In genomic region chr11:72009156-72009555, GRCh38 we compare ENCODE assay signal across 16 cellular contexts. TPM values are rescaled to one million over a fixed set of nuclear protein-coding genes. Genes with fewer than 3 reads are reported as not detected.
DNase-seq lines count a peak whose midpoint lies in the region; ATAC-seq, FAIRE-seq and TF ChIP-seq lines count a peak whose summit lies in the region.
"Had no signal": no experiment of that assay in that cellular context is flagged by ENCODE, and none has a peak within 500 bp of the region (broad histone marks: within the 10 kb centered on the region; RNA-seq: fewer than 3 reads in every experiment).

No MANE protein-coding gene starts in this region.

- H4K91ac ChIP-seq in H9 (ENCODE audit: insufficient read length, low read depth, low read length), result no peak overlapping the region

- BruUV-seq in HepG2 (replicated peaks; lab: Mats Ljungman, UMichigan) (no TSS peak), endothelial cell of umbilical vein (replicated peaks; lab: Mats Ljungman, UMichigan) (no TSS peak)

- H2BK120ac ChIP-seq in H9 (ENCODE audit: low read depth, low read length, poor library complexity, severe bottlenecking), result no peak overlapping the region

- H3K4me2 ChIP-seq in HepG2 (ENCODE audit: low read depth, low read length) (no peak overlapping the region), H9 (ENCODE audit: insufficient read depth, insufficient read length, low read length) (no peak overlapping the region), endothelial cell of umbilical vein (ENCODE audit: insufficient read depth, low read length) (no peak overlapping the region)
- H3K4me2 ChIP-seq: BLaER1 had no signal

- CTCF ChIA-PET in HepG2 (lab: Yijun Ruan, JAX; ENCODE audit: low intra/inter-chr PET ratio, low total read pairs) (no interaction called here), endothelial cell of umbilical vein (lab: Charles Lee) (interaction anchor here (1.0 to 3.5 kb wide), 3 partner anchors 16 to 98 kb away, joined by 3 to 13 read pairs (median 6); no protein-coding TSS in a partner anchor)

- WGBS in HepG2 (ENCODE audit: low lambda C conversion rate), result 100% methylated on average over 2 of the region's 6 CpGs
- WGBS in right lobe of liver (ENCODE audit: insufficient coverage, low coverage, low lambda C conversion rate, missing lambda C conversion rate), result 86% methylated on average over 4 of the region's 6 CpGs
- WGBS in H9 (ENCODE audit: extremely low coverage, insufficient read length, low lambda C conversion rate), result no CpG with 5 or more reads among the region's 6 CpGs
- 89 to 98% (median 94%) methylated on average over 6 of the region's 6 CpGs for WGBS in psoas muscle, 3 donors

- POLR2A ChIA-PET in HepG2 (lab: Yijun Ruan, JAX) (interaction anchor here (0.9 kb wide), 1 partner anchor 31 kb away, joined by 4 read pairs; no protein-coding TSS in a partner anchor), endothelial cell of umbilical vein (lab: Charles Lee) (no interaction called here)

- TF ChIP-seq EP300 in HepG2 (IDR thresholded peaks at IDR 0.05; ENCODE audit: low read depth in 2 of 2, low read length in 2 of 2), result no peak
- no peak for TF ChIP-seq EP300 in HepG2 (CRISPR knock-in tag; IDR thresholded peaks at IDR 0.05; ENCODE audit: borderline replicate concordance)

- DNase-seq in HepG2 (ENCODE audit: low spot score) (no peak), right lobe of liver (no peak), H9 (peak; percentile 31), endothelial cell of umbilical vein (ENCODE audit: low read depth, low spot score) (no peak), T1000 (lab: John Stamatoyannopoulos, UW) (no peak), psoas muscle (no peak), HuH-7.5 (ENCODE audit: low spot score) (no peak)
- DNase-seq: IMR-90, NCI-H1417 treated with DMSO at 0.1 percent for 48 hours, NCI-H2029, NCI-H2171 treated with DMSO at 0.1 percent for 48 hours, NCI-H510A treated with DMSO at 0.1 percent for 48 hours, Peyer's patch, SHP77 treated with DMSO at 0.1 percent for 48 hours had no signal

- H3K4me3 Mint-ChIP-seq in H9, result no peak overlapping the region

- H3K36me3 ChIP-seq in HepG2 (replicated peaks in 1 of 2; ENCODE audit: control insufficient read depth in 1 of 2, insufficient read depth in 2 of 2, low read length in 2 of 2) (peaks cover 70 to 98% of the 10 kb centered on the region in 2 experiments), right lobe of liver (peaks cover 12 to 89% (median 66%) of the 10 kb centered on the region in 4 donors), endothelial cell of umbilical vein (ENCODE audit: control insufficient read depth in 2 of 2, extremely low read depth in 1 of 2, insufficient read depth in 2 of 2, low read length in 2 of 2) (peaks cover 23 to 84% of the 10 kb centered on the region in 2 experiments), psoas muscle (ENCODE audit: insufficient read depth in 1 of 2, low read depth in 1 of 2) (peaks cover 7 to 100% of the 10 kb centered on the region in 2 donors)

- no peak overlapping the region for H2BK5ac ChIP-seq in H9 (ENCODE audit: insufficient read length, low read length)

- H3T11ph ChIP-seq in H9 (ENCODE audit: low read length), result no peak overlapping the region

- no peak overlapping the region for H3K9ac ChIP-seq in HepG2 (ENCODE audit: insufficient read depth, low read depth, low read length)
- no peak overlapping the region for H3K9ac ChIP-seq in H9 (ENCODE audit: extremely low read depth, insufficient read length, low read length)
- no peak overlapping the region for H3K9ac ChIP-seq in endothelial cell of umbilical vein (replicated peaks; ENCODE audit: extremely low read depth, insufficient read depth, low read length)
- H3K9ac ChIP-seq: BLaER1 had no signal

- TF ChIP-seq CTCF in HepG2 (CRISPR knock-in tag; IDR thresholded peaks at IDR 0.05) (no peak), right lobe of liver (IDR thresholded peaks at IDR 0.05) (no peak), H9 (conservative IDR thresholded peaks at IDR 0.05) (no peak), endothelial cell of umbilical vein (IDR thresholded peaks at IDR 0.05; ENCODE audit: extremely low read depth in 1 of 2, insufficient read depth in 1 of 2, low read depth in 1 of 2, low read length in 2 of 2) (no peak), psoas muscle (IDR thresholded peaks at IDR 0.05) (no peak)

- H3K79me1 ChIP-seq in H9 (ENCODE audit: insufficient read depth, low read depth, low read length, poor library complexity, severe bottlenecking), result no peaks in the 10 kb centered on the region

- H3K4me1 ChIP-seq in HepG2 (ENCODE audit: insufficient read depth, low read length) (no peaks in the 10 kb centered on the region), right lobe of liver (peaks cover 0 to 18% (median 6%) of the 10 kb centered on the region in 4 donors), H9 (ENCODE audit: insufficient read depth, low read length) (no peaks in the 10 kb centered on the region), endothelial cell of umbilical vein (ENCODE audit: control insufficient read depth, extremely low read depth, insufficient read depth, low read length) (peaks cover 7% of the 10 kb centered on the region), psoas muscle (peaks cover 32% of the 10 kb centered on the region)

- peak overlapping the region in 1 of 3 experiments; percentile 64; a peak in 3 of 7 replicates for H3K27ac Mint-ChIP-seq in H9

- no peak for FAIRE-seq in HepG2 (lab: Jason Lieb, UNC)
- no peak for FAIRE-seq in endothelial cell of umbilical vein (lab: Jason Lieb, UNC)

- H3K36me3 Mint-ChIP-seq in H9 (ENCODE audit: insufficient read depth in 1 of 3, low read depth in 3 of 3), result peaks cover 45 to 92% (median 90%) of the 10 kb centered on the region in 3 experiments

- H4K8ac ChIP-seq in H9 (replicated peaks; ENCODE audit: insufficient read length, low read depth, low read length), result no peak overlapping the region

- H3K18ac ChIP-seq in H9 (ENCODE audit: insufficient read length, low read depth, low read length), result no peak overlapping the region

- H3K79me2 ChIP-seq in HepG2 (ENCODE audit: insufficient read depth, low read length), result no peaks in the 10 kb centered on the region
- no peaks in the 10 kb centered on the region for H3K79me2 ChIP-seq in H9 (ENCODE audit: insufficient read depth, low read length)
- H3K79me2 ChIP-seq in endothelial cell of umbilical vein (ENCODE audit: control insufficient read depth, insufficient read depth, low read length), result no peaks in the 10 kb centered on the region

- H3K27ac ChIP-seq in HepG2 (ENCODE audit: extremely low read length, insufficient read depth, low read length), result no peak overlapping the region
- no peak overlapping the region for H3K27ac ChIP-seq in right lobe of liver
- H3K27ac ChIP-seq in H9 (ENCODE audit: insufficient read length, low read depth, low read length), result no peak overlapping the region
- no peak overlapping the region for H3K27ac ChIP-seq in endothelial cell of umbilical vein (ENCODE audit: insufficient read depth, low read depth, low read length)
- H3K27ac ChIP-seq in psoas muscle, result no peak overlapping the region
- H3K27ac ChIP-seq: BLaER1, Peyer's patch had no signal

- dilution Hi-C loops in endothelial cell of umbilical vein (cut with MboI; ENCODE audit: extremely low pct_ligation_motif_present, low sequenced_read_pairs), result no loop called here

- H3K9me3 ChIP-seq in HepG2 (ENCODE audit: low read length) (no peaks in the 10 kb centered on the region), right lobe of liver (no peaks in the 10 kb centered on the region), H9 (ENCODE audit: control insufficient read depth, low read depth, low read length) (no peaks in the 10 kb centered on the region), endothelial cell of umbilical vein (replicated peaks; ENCODE audit: control insufficient read depth, insufficient read depth, low read length) (no peaks in the 10 kb centered on the region), psoas muscle (no peaks in the 10 kb centered on the region)
- H3K9me3 ChIP-seq: BLaER1, Peyer's patch had no signal

- no peaks in the 10 kb centered on the region for H3K27me3 ChIP-seq in HepG2 (ENCODE audit: control insufficient read depth in 1 of 2, insufficient read depth in 2 of 2, low read length in 2 of 2)
- no peaks in the 10 kb centered on the region for H3K27me3 ChIP-seq in right lobe of liver
- H3K27me3 ChIP-seq in H9 (ENCODE audit: insufficient read depth, low read length), result no peaks in the 10 kb centered on the region
- H3K27me3 ChIP-seq in endothelial cell of umbilical vein (ENCODE audit: control insufficient read depth in 2 of 2, insufficient read depth in 2 of 2, low read length in 2 of 2), result no peaks in the 10 kb centered on the region
- H3K27me3 ChIP-seq in psoas muscle (ENCODE audit: insufficient read depth in 3 of 3, low read length in 2 of 3), result no peaks in the 10 kb centered on the region
- H3K27me3 ChIP-seq: BLaER1, Peyer's patch had no signal

- ATAC-seq in HepG2 (no peak), right lobe of liver (no peak), psoas muscle (no peak)
- ATAC-seq: HCT116 had no signal

- no peak overlapping the region for H3K4ac ChIP-seq in H9 (ENCODE audit: low read depth, low read length)

- peaks cover 8% of the 10 kb centered on the region; the same call in 1 of the 2 replicates for H3K27me3 Mint-ChIP-seq in H9 (ENCODE audit: low read depth)

- H3K14ac ChIP-seq in H9 (ENCODE audit: insufficient read depth, low read length), result no peak overlapping the region

- H2BK20ac ChIP-seq in H9 (ENCODE audit: low read depth, low read length, poor library complexity, severe bottlenecking), result no peak overlapping the region

- intact Hi-C loops in HepG2 (cut with micrococcal nuclease; ENCODE audit: unreplicated experiment), result no loop called here
- intact Hi-C loops in right lobe of liver (cut with DNase I), result no loop called here
- intact Hi-C loops in endothelial cell of umbilical vein (cut with micrococcal nuclease), result no loop called here
- intact Hi-C loops in psoas muscle (cut with DNase I), result no loop called here

- H3K23me2 ChIP-seq in H9 (ENCODE audit: insufficient read length, low read depth, low read length, poor library complexity, severe bottlenecking), result no peaks in the 10 kb centered on the region

- H3K4me1 Mint-ChIP-seq in H9, result no peaks in the 10 kb centered on the region

- H2AFZ ChIP-seq in HepG2 (ENCODE audit: low read length) (no peak overlapping the region), H9 (ENCODE audit: low read length) (no peak overlapping the region), endothelial cell of umbilical vein (ENCODE audit: low read depth, low read length) (no peak overlapping the region)

- H3K4me3 ChIP-seq in HepG2 (replicated peaks in 1 of 3; ENCODE audit: insufficient read depth in 1 of 3, low read depth in 2 of 3, low read length in 3 of 3) (no peak overlapping the region), right lobe of liver (no peak overlapping the region), endothelial cell of umbilical vein (replicated peaks in 1 of 3; ENCODE audit: insufficient read depth in 1 of 3, low read depth in 1 of 3, low read length in 3 of 3) (no peak overlapping the region), psoas muscle (no peak overlapping the region)
- H3K4me3 ChIP-seq: BLaER1, Peyer's patch had no signal

- H4K5ac ChIP-seq in H9 (ENCODE audit: insufficient read length, low read depth, low read length), result no peak overlapping the region

- H3K23ac ChIP-seq in H9 (ENCODE audit: insufficient read length, low read depth, low read length), result no peak overlapping the region

- H4K20me1 ChIP-seq in HepG2 (ENCODE audit: insufficient read depth, low read length) (no peaks in the 10 kb centered on the region), H9 (ENCODE audit: control insufficient read depth, insufficient read depth, insufficient read length) (no peaks in the 10 kb centered on the region), endothelial cell of umbilical vein (replicated peaks; ENCODE audit: control insufficient read depth, extremely low read depth, insufficient read depth, low read length) (no peaks in the 10 kb centered on the region)

- no peak overlapping the region for H2BK15ac ChIP-seq in H9 (ENCODE audit: low read depth, low read length)

- no peak for TF ChIP-seq RAD21 in HepG2 (CRISPR knock-in tag; IDR thresholded peaks at IDR 0.05)

- no peaks in the 10 kb centered on the region for H3K9me3 Mint-ChIP-seq in H9

- no peak overlapping the region for H2BK12ac ChIP-seq in H9 (ENCODE audit: insufficient read length, low read depth, low read length)

- no peaks in the 10 kb centered on the region for H3K9me1 ChIP-seq in endothelial cell of umbilical vein (replicated peaks; ENCODE audit: control insufficient read depth, extremely low read depth, insufficient read depth, low read length)

- H2AK5ac ChIP-seq in H9 (ENCODE audit: insufficient read length, low read length), result no peak overlapping the region

- no peak for TF ChIP-seq POLR2A in HepG2 (IDR thresholded peaks at IDR 0.05; ENCODE audit: insufficient read depth in 1 of 2, low read depth in 2 of 2, low read length in 2 of 2)
- no peak for TF ChIP-seq POLR2A in right lobe of liver (IDR thresholded peaks at IDR 0.05)
- no peak for TF ChIP-seq POLR2A in endothelial cell of umbilical vein (IDR thresholded peaks at IDR 0.05; ENCODE audit: low read depth, low read length)

- in situ Hi-C loops in HepG2 (cut with HindIII; ENCODE audit: extremely low pct_ligation_motif_present, low pct_unique_long_range_greater_than_20kb), result no loop called here

- H3K56ac ChIP-seq in H9 (ENCODE audit: insufficient read length, low read depth, low read length), result no peak overlapping the region

RNA-seq across cellular contexts. Expression of gene IL18BP, which starts 10.4 kb away (rescaled TPM):
- total RNA-seq in HepG2 (2016; rRNA removed; fragmentation: Illumina TruSeq; extraction: Trizol) (1.0 and 4.1 TPM in 2 replicates), right lobe of liver (10 to 100 TPM in 1 of 6 experiments, 1 to 10 TPM in 5; 2.2 to 13.0 (median 3.7) TPM), H9 (2021) (10.2 and 10.6 TPM in 2 replicates), endothelial cell of umbilical vein (12.9 and 13.0 TPM in 2 replicates), psoas muscle (1 to 10 TPM; 2.9 to 4.4 (median 3.2) TPM)
- 0.40 and 0.44 TPM in 2 replicates for total RNA-seq in HepG2 (2016; cell fraction: cytosol; rRNA removed; fragmentation: Illumina TruSeq; extraction: Trizol; ENCODE audit: low read depth)
- total RNA-seq in HepG2 (2016; cell fraction: insoluble cytoplasmic fraction; rRNA removed; fragmentation: Illumina TruSeq; extraction: Trizol), result 0.56 and 5.0 TPM in 2 replicates
- 0.83 and 0.93 TPM in 2 replicates for total RNA-seq in HepG2 (2016; cell fraction: membrane; rRNA removed; fragmentation: Illumina TruSeq; extraction: Trizol)
- total RNA-seq in HepG2 (2016; cell fraction: nucleus; rRNA removed; fragmentation: Illumina TruSeq; extraction: Trizol), result 9.0 and 13.2 TPM in 2 replicates
- polyA plus RNA-seq in HepG2 (2011; rRNA removed) (12.6 and 12.8 TPM in 2 replicates), endothelial cell of umbilical vein (20.1 and 25.1 TPM in 2 replicates), psoas muscle (1 to 10 TPM; 1.5 to 2.1 (median 2.0) TPM)
- polyA plus RNA-seq in HepG2 (2011; cell fraction: cytosol; rRNA removed), result 2.0 and 3.4 TPM in 2 replicates
- polyA plus RNA-seq in HepG2 (2011; cell fraction: nucleus; rRNA removed), result 74.1 and 107 TPM in 2 replicates
- 6.4 and 9.6 TPM in 2 replicates for polyA plus RNA-seq in HepG2 (2012)
- polyA plus RNA-seq in HepG2 (2016; cell fraction: cytosol; fragmentation: Illumina TruSeq; extraction: Trizol; ENCODE audit: low read depth), result 0.65 and 0.94 TPM in 2 replicates
- polyA plus RNA-seq in HepG2 (2016; cell fraction: insoluble cytoplasmic fraction; fragmentation: Illumina TruSeq; extraction: Trizol; ENCODE audit: low read depth), result 0.89 and 1.3 TPM in 2 replicates
- polyA plus RNA-seq in HepG2 (2016; cell fraction: membrane; fragmentation: Illumina TruSeq; extraction: Trizol; ENCODE audit: low read depth), result 1.1 and 1.4 TPM in 2 replicates
- polyA plus RNA-seq in HepG2 (2016; cell fraction: nucleus; fragmentation: Illumina TruSeq; extraction: Trizol; ENCODE audit: insufficient read depth, low read depth), result 40.3 and 43.0 TPM in 2 replicates
- 13.0 and 17.5 TPM in 2 replicates for polyA minus RNA-seq in HepG2 (2011; rRNA and poly(A)+ RNA removed; ENCODE audit: low replicate concordance)
- polyA minus RNA-seq in HepG2 (2011; cell fraction: cytosol; rRNA and poly(A)+ RNA removed), result 1.2 and 1.4 TPM in 2 replicates
- 18.8 and 20.0 TPM in 2 replicates for polyA minus RNA-seq in HepG2 (2011; cell fraction: nucleus; rRNA and poly(A)+ RNA removed)
- polyA plus RNA-seq in endothelial cell of umbilical vein (2011; cell fraction: cytosol; rRNA removed), result 5.1 TPM in 2 replicates
- polyA plus RNA-seq in endothelial cell of umbilical vein (2011; cell fraction: nucleus; rRNA removed), result 72.6 and 88.6 TPM in 2 replicates
- polyA plus RNA-seq in endothelial cell of umbilical vein (2012), result 13.8 and 16.7 TPM in 2 replicates
- polyA minus RNA-seq in endothelial cell of umbilical vein, result 22.5 and 24.7 TPM in 2 replicates
- 3.0 TPM for polyA minus RNA-seq in endothelial cell of umbilical vein (2011; cell fraction: cytosol; rRNA and poly(A)+ RNA removed)
- 31.6 and 40.1 TPM in 2 replicates for polyA minus RNA-seq in endothelial cell of umbilical vein (2011; cell fraction: nucleus; rRNA and poly(A)+ RNA removed)
